Comparison of ENCODE assay signal across 14 cellular contexts in genomic region chr1:223233019-223233409, GRCh38.
DNase-seq lines count a peak whose midpoint lies in the region; ATAC-seq and TF ChIP-seq lines count a peak whose summit lies in the region.
"Had no signal": no experiment of that assay in that cellular context is flagged by ENCODE, and none has a peak within 500 bp of the region (broad histone marks: within the 10 kb centered on the region; RNA-seq: fewer than 3 reads in every experiment).

No MANE protein-coding gene starts in this region.

- H3K4me2 ChIP-seq in mammary epithelial cell (ENCODE audit: insufficient read depth, low read depth, low read length) (peak overlapping the region; percentile 59), trophoblast cell (ENCODE audit: low read length) (no peak overlapping the region), MM.1S (ENCODE audit: low read depth, low read length) (no peak overlapping the region)

- dilution Hi-C loops in mammary epithelial cell (cut with HindIII; ENCODE audit: low sequenced_read_pairs), result no loop called here

- no peaks in the 10 kb centered on the region for H3K9me3 ChIP-seq in mammary epithelial cell (replicated peaks; ENCODE audit: insufficient read depth, low read length)
- H3K9me3 ChIP-seq in trophoblast cell (ENCODE audit: insufficient read depth, low read depth, low read length), result no peaks in the 10 kb centered on the region
- no peaks in the 10 kb centered on the region for H3K9me3 ChIP-seq in MM.1S (replicated peaks; ENCODE audit: insufficient read depth, low read length)
- H3K9me3 ChIP-seq: colonic mucosa had no signal

- no peak overlapping the region for H2AK5ac ChIP-seq in trophoblast cell (ENCODE audit: low read length)

- H3K23ac ChIP-seq in trophoblast cell (ENCODE audit: low read length), result no peak overlapping the region

- peaks cover 58% of the 10 kb centered on the region for H3K4me1 ChIP-seq in mammary epithelial cell (ENCODE audit: insufficient read depth, low read length)
- H3K4me1 ChIP-seq in trophoblast cell (ENCODE audit: control insufficient read depth in 1 of 2, insufficient read depth in 2 of 2, low read length in 2 of 2), result peaks cover 18 to 24% of the 10 kb centered on the region in 2 experiments
- no peaks in the 10 kb centered on the region for H3K4me1 ChIP-seq in MM.1S (ENCODE audit: low read length)
- H3K4me1 ChIP-seq: colonic mucosa, sigmoid colon had no signal

- no peak overlapping the region for H4K91ac ChIP-seq in trophoblast cell (ENCODE audit: low read depth, low read length)

- intact Hi-C loops in mammary epithelial cell (cut with micrococcal nuclease), result loop anchor here (5.0 to 10.0 kb wide), 3 partner anchors 91 to 192 kb away; partner anchors contain the start of gene TLR5

- no peaks in the 10 kb centered on the region for H3K27me3 Mint-ChIP-seq in activated naive CD4-positive, alpha-beta T cell treated with anti-CD3 and anti-CD28 coated beads, Interleukin-2, amount 10 ng/mL, durations not matched to agents 7 days and 5 days
- H3K27me3 Mint-ChIP-seq: activated B cell treated with CpG ODN at 0.5 μM for 24 hours; stimulated activated naive CD8-positive, alpha-beta T cell treated with anti-CD3 and anti-CD28 coated beads, Interleukin-15, amount 100 ng/mL, for 72 hours had no signal

- H4K8ac ChIP-seq in trophoblast cell (ENCODE audit: low read depth, low read length), result no peak overlapping the region

- H4K20me1 ChIP-seq in mammary epithelial cell (ENCODE audit: insufficient read depth, low read length), result no peaks in the 10 kb centered on the region
- H4K20me1 ChIP-seq in MM.1S (ENCODE audit: insufficient read depth, low read length), result no peaks in the 10 kb centered on the region

- no peak overlapping the region for H3K4ac ChIP-seq in trophoblast cell (ENCODE audit: low read depth, low read length)

- WGBS in mammary epithelial cell (ENCODE audit: low coverage, missing lambda C conversion rate), result 44% methylated on average over 3 of the region's 3 CpGs
- WGBS in trophoblast cell (ENCODE audit: extremely low coverage, insufficient coverage, insufficient read length), result no CpG with 5 or more reads among the region's 3 CpGs

- no peaks in the 10 kb centered on the region for H3F3A ChIP-seq in MM.1S (ENCODE audit: insufficient read depth, low read length)

- no peak overlapping the region for H3K18ac ChIP-seq in trophoblast cell (ENCODE audit: low read length)

- no peaks in the 10 kb centered on the region for H3K9me2 ChIP-seq in MM.1S (replicated peaks; ENCODE audit: insufficient read depth, low read length)

- H3K27me3 ChIP-seq in mammary epithelial cell (ENCODE audit: insufficient read depth, low read length) (no peaks in the 10 kb centered on the region), trophoblast cell (ENCODE audit: insufficient read depth, low read length) (no peaks in the 10 kb centered on the region), MM.1S (replicated peaks; ENCODE audit: insufficient read depth, low read length) (no peaks in the 10 kb centered on the region)
- H3K27me3 ChIP-seq: colonic mucosa, sigmoid colon had no signal

- H2BK12ac ChIP-seq in trophoblast cell (ENCODE audit: low read length), result no peak overlapping the region

- no peak overlapping the region for H3K4me3 ChIP-seq in mammary epithelial cell (replicated peaks in 1 of 3; ENCODE audit: insufficient read depth in 1 of 3, low read depth in 2 of 3, low read length in 3 of 3)
- H3K4me3 ChIP-seq in trophoblast cell (ENCODE audit: low read depth, low read length), result no peak overlapping the region
- no peak overlapping the region for H3K4me3 ChIP-seq in MM.1S (ENCODE audit: low read length)
- H3K4me3 ChIP-seq: colonic mucosa, lung, sigmoid colon had no signal

- no peak overlapping the region for H3K14ac ChIP-seq in trophoblast cell (ENCODE audit: low read length)

- H3K27ac ChIP-seq in mammary epithelial cell (ENCODE audit: insufficient read depth, low read depth, low read length) (peak overlapping the region; percentile 91), trophoblast cell (ENCODE audit: low read depth, low read length) (peak overlapping the region; percentile 21), MM.1S (ENCODE audit: low read length) (no peak overlapping the region)
- H3K27ac ChIP-seq: colonic mucosa had no signal

- H3K79me1 ChIP-seq in trophoblast cell (ENCODE audit: low read length), result peaks cover 5% of the 10 kb centered on the region

- in situ Hi-C loops in mammary epithelial cell (cut with MboI; ENCODE audit: low sequenced_read_pairs in 2 of 2), result no loop called here

- TF ChIP-seq CTCF in mammary epithelial cell (conservative IDR thresholded peaks at IDR 0.05 in 1 of 2, IDR thresholded peaks at IDR 0.05 in 1 of 2; ENCODE audit: extremely low read depth in 1 of 2, insufficient read depth in 1 of 2, low read depth in 1 of 2, low read length in 2 of 2), result no peak
- TF ChIP-seq CTCF in MM.1S (IDR thresholded peaks at IDR 0.05; ENCODE audit: low read length), result no peak

- peak; percentile 39 for DNase-seq in NCI-H2107 treated with DMSO at 0.1 percent for 48 hours (lab: John Stamatoyannopoulos, UW; ENCODE audit: unreplicated experiment)
- DNase-seq in NCI-H2107 (lab: John Stamatoyannopoulos, UW), result no peak
- DNase-seq in NCI-H2227 treated with DMSO at 0.1 percent for 48 hours (lab: John Stamatoyannopoulos, UW), result peak; percentile 23
- no peak for DNase-seq in mammary epithelial cell
- DNase-seq in trophoblast cell, result no peak
- no peak for DNase-seq in activated naive CD4-positive, alpha-beta T cell treated with anti-CD3 and anti-CD28 coated beads, Interleukin-2, amount 10 ng/mL, durations not matched to agents 7 days and 5 days
- no peak for DNase-seq in MM.1S
- DNase-seq: activated B cell treated with CpG ODN at 0.5 μM for 24 hours; colonic mucosa; NCI-H2029 treated with DMSO at 0.1 percent for 48 hours; sigmoid colon; stimulated activated naive CD8-positive, alpha-beta T cell treated with anti-CD3 and anti-CD28 coated beads, Interleukin-15, amount 100 ng/mL, for 72 hours had no signal

- H3K27ac Mint-ChIP-seq in activated naive CD4-positive, alpha-beta T cell treated with anti-CD3 and anti-CD28 coated beads, Interleukin-2, amount 10 ng/mL, durations not matched to agents 7 days and 5 days, result no peak overlapping the region
- H3K27ac Mint-ChIP-seq: activated B cell treated with CpG ODN at 0.5 μM for 24 hours had no signal

- no peaks in the 10 kb centered on the region for H3K36me3 Mint-ChIP-seq in activated naive CD4-positive, alpha-beta T cell treated with anti-CD3 and anti-CD28 coated beads, Interleukin-2, amount 10 ng/mL, durations not matched to agents 7 days and 5 days

- H2BK120ac ChIP-seq in trophoblast cell (ENCODE audit: insufficient read depth, low read length, poor library complexity), result no peak overlapping the region

- no peak overlapping the region for H3K4me3 Mint-ChIP-seq in activated naive CD4-positive, alpha-beta T cell treated with anti-CD3 and anti-CD28 coated beads, Interleukin-2, amount 10 ng/mL, durations not matched to agents 7 days and 5 days
- H3K4me3 Mint-ChIP-seq: activated B cell treated with CpG ODN at 0.5 μM for 24 hours; stimulated activated naive CD8-positive, alpha-beta T cell treated with anti-CD3 and anti-CD28 coated beads, Interleukin-15, amount 100 ng/mL, for 72 hours had no signal

- H3K36me3 ChIP-seq in mammary epithelial cell (ENCODE audit: insufficient read depth, low read length) (no peaks in the 10 kb centered on the region), trophoblast cell (ENCODE audit: control insufficient read depth in 1 of 2, insufficient read depth in 2 of 2, low read length in 2 of 2) (no peaks in the 10 kb centered on the region), MM.1S (replicated peaks; ENCODE audit: insufficient read depth, low read length) (no peaks in the 10 kb centered on the region)
- H3K36me3 ChIP-seq: colonic mucosa, sigmoid colon had no signal

- H4K12ac ChIP-seq in trophoblast cell (ENCODE audit: low read depth, low read length), result no peak overlapping the region

- peaks cover 1% of the 10 kb centered on the region for H3K9me3 Mint-ChIP-seq in activated naive CD4-positive, alpha-beta T cell treated with anti-CD3 and anti-CD28 coated beads, Interleukin-2, amount 10 ng/mL, durations not matched to agents 7 days and 5 days

- CTCF ChIA-PET in mammary epithelial cell (lab: Charles Lee; ENCODE audit: low non-redundant PET), result no interaction called here
- CTCF ChIA-PET in activated naive CD4-positive, alpha-beta T cell treated with anti-CD3 and anti-CD28 coated beads, Interleukin-2, amount 10 ng/mL, durations not matched to agents 7 days and 5 days (lab: Charles Lee), result no interaction called here

- peaks cover 40% of the 10 kb centered on the region for H3K4me1 Mint-ChIP-seq in activated naive CD4-positive, alpha-beta T cell treated with anti-CD3 and anti-CD28 coated beads, Interleukin-2, amount 10 ng/mL, durations not matched to agents 7 days and 5 days
- H3K4me1 Mint-ChIP-seq: activated B cell treated with CpG ODN at 0.5 μM for 24 hours had no signal

- H3K79me2 ChIP-seq in mammary epithelial cell (ENCODE audit: insufficient read depth, low read length), result no peaks in the 10 kb centered on the region
- no peaks in the 10 kb centered on the region for H3K79me2 ChIP-seq in trophoblast cell (ENCODE audit: control insufficient read depth, insufficient read depth, low read length, poor library complexity)
- H3K79me2 ChIP-seq in MM.1S (ENCODE audit: low read length), result no peaks in the 10 kb centered on the region

- no peak overlapping the region for H2BK5ac ChIP-seq in trophoblast cell (ENCODE audit: low read depth, low read length, poor library complexity)

- H2AFZ ChIP-seq in mammary epithelial cell (ENCODE audit: low read depth, low read length) (peak overlapping the region; percentile 35), trophoblast cell (ENCODE audit: insufficient read depth, low read length, poor library complexity) (no peak overlapping the region), MM.1S (ENCODE audit: low read length) (no peak overlapping the region)

- no TSS peak for BruUV-seq in mammary epithelial cell (replicated peaks; lab: Mats Ljungman, UMichigan)

- H3K9ac ChIP-seq in mammary epithelial cell (ENCODE audit: insufficient read depth, low read length) (peak overlapping the region; percentile 25), trophoblast cell (ENCODE audit: low read length) (no peak overlapping the region), MM.1S (ENCODE audit: low read length) (no peak overlapping the region)

- ATAC-seq in GM21528 (IDR thresholded peaks at IDR 0.05; ENCODE audit: low FRiP score, unreplicated experiment), result no peak

Comparison
In these comparisons a context has a peak if more than half of its experiments do, and no peak if none do; other contexts are left out.
1. DNase-seq: peak in NCI-H2107 treated with DMSO at 0.1 percent for 48 hours (single experiment) and NCI-H2227 treated with DMSO at 0.1 percent for 48 hours (single experiment); none in NCI-H2107 (single experiment), mammary epithelial cell (single experiment), trophoblast cell (0 of 2), activated naive CD4-positive, alpha-beta T cell treated with anti-CD3 and anti-CD28 coated beads, Interleukin-2, amount 10 ng/mL, durations not matched to agents 7 days and 5 days (single experiment) and MM.1S (single experiment).